ENCODE assay signal across 2 cellular contexts in genomic region chr12:120215357-120215735, GRCh38.
TF ChIP-seq lines count a peak whose summit lies in the region.

No MANE protein-coding gene starts in this region.

TF ChIP-seq in HepG2, 621 proteins besides CTCF, POLR2A, EP300 and RAD21:
- TF ChIP-seq SPEN (CRISPR knock-in tag; IDR thresholded peaks at IDR 0.05; ENCODE audit: low read depth) (no peak), HOXA7 (CRISPR knock-in tag; IDR thresholded peaks at IDR 0.05) (no peak), ASH2L (IDR thresholded peaks at IDR 0.05; ENCODE audit: insufficient read length, low read depth, low read length) (no peak), ZNF713 (CRISPR knock-in tag; IDR thresholded peaks at IDR 0.05) (no peak), ZNF703 (CRISPR knock-in tag; IDR thresholded peaks at IDR 0.05; ENCODE audit: borderline replicate concordance) (no peak), POLR2G (IDR thresholded peaks at IDR 0.05; ENCODE audit: low read depth, low read length) (no peak), RFX1 (IDR thresholded peaks at IDR 0.05) (no peak), TRIM22 (IDR thresholded peaks at IDR 0.05) (no peak), ETS1 (CRISPR knock-in tag; IDR thresholded peaks at IDR 0.05) (no peak), AGO2 (optimal IDR thresholded peaks at IDR 0.05; ENCODE audit: low read depth, low read length) (peak; percentile 69), ATAD3A (CRISPR knock-in tag; IDR thresholded peaks at IDR 0.05) (no peak), RBM39 (IDR thresholded peaks at IDR 0.05; ENCODE audit: low read depth, low read length, poor library complexity, severe bottlenecking) (no peak), CERS6 (CRISPR knock-in tag; IDR thresholded peaks at IDR 0.05) (no peak), HMG20A (CRISPR knock-in tag; IDR thresholded peaks at IDR 0.05; ENCODE audit: borderline replicate concordance) (no peak), AKAP8 (CRISPR knock-in tag; IDR thresholded peaks at IDR 0.05) (0 out of 2 replicates have a peak, but pooled peaks have one; percentile 6), ZNF280B (CRISPR knock-in tag; IDR thresholded peaks at IDR 0.05; ENCODE audit: borderline replicate concordance) (no peak), ZNF547 (CRISPR knock-in tag; IDR thresholded peaks at IDR 0.05) (no peak), SMARCC2 (IDR thresholded peaks at IDR 0.05) (no peak), BCL3 (CRISPR knock-in tag; IDR thresholded peaks at IDR 0.05) (no peak), AGO1 (IDR thresholded peaks at IDR 0.05; ENCODE audit: low read depth, low read length, poor library complexity, severe bottlenecking) (peak; percentile 26)

TF ChIP-seq in K562, 482 proteins besides CTCF, POLR2A, EP300 and RAD21:
- peak; percentile 11; the same call in 1 of the 2 replicates for TF ChIP-seq POLR2G (IDR thresholded peaks at IDR 0.05; ENCODE audit: low read depth, low read length)
- no peak for TF ChIP-seq ETS1 (conservative IDR thresholded peaks at IDR 0.05; ENCODE audit: control insufficient read depth, low read depth, low read length)
